Comparison of ENCODE assay signal across 21 cellular contexts in genomic region chr4:84099591-84099990, GRCh38.
DNase-seq lines count a peak whose midpoint lies in the region; ATAC-seq and TF ChIP-seq lines count a peak whose summit lies in the region.
"Had no signal": no experiment of that assay in that cellular context is flagged by ENCODE, and none has a peak within 500 bp of the region (broad histone marks: within the 10 kb centered on the region; RNA-seq: fewer than 3 reads in every experiment).

No MANE protein-coding gene starts in this region.

- no peak overlapping the region for H3K27ac ChIP-seq in neuronal stem cell (replicated peaks; ENCODE audit: low read length)
- no peak overlapping the region for H3K27ac ChIP-seq in esophagus muscularis mucosa (replicated peaks in 1 of 4)
- H3K27ac ChIP-seq: BLaER1, GM23248, PC-9, SJCRH30 had no signal

- in situ Hi-C loops in HAP-1 (cut with MboI; ENCODE audit: low sequenced_read_pairs) (no loop called here), astrocyte of the spinal cord (cut with HindIII; ENCODE audit: low sequenced_read_pairs) (no loop called here)

- H3K27me3 ChIP-seq in HAP-1 (ENCODE audit: low read depth) (no peaks in the 10 kb centered on the region), neuronal stem cell (ENCODE audit: control insufficient read depth in 3 of 3, insufficient read depth in 3 of 3, low read depth in 1 of 3, low read length in 3 of 3) (no peaks in the 10 kb centered on the region), esophagus muscularis mucosa (no peaks in the 10 kb centered on the region)
- H3K27me3 ChIP-seq: BLaER1, SJCRH30 had no signal

- peak overlapping the region; percentile 46 for H2AFZ ChIP-seq in neuronal stem cell (ENCODE audit: low read length)
- H2AFZ ChIP-seq: GM23248, PC-9 had no signal

- no peak overlapping the region for H3K14ac ChIP-seq in neuronal stem cell (ENCODE audit: low read length)

- no peak overlapping the region for H2BK120ac ChIP-seq in neuronal stem cell (ENCODE audit: low read depth, low read length)

- no peak for TF ChIP-seq POLR2A in esophagus muscularis mucosa (IDR thresholded peaks at IDR 0.05; ENCODE audit: low read depth)

- TF ChIP-seq EP300 in esophagus muscularis mucosa (IDR thresholded peaks at IDR 0.05): no peak

- TF ChIP-seq CTCF in astrocyte of the spinal cord (IDR thresholded peaks at IDR 0.05; ENCODE audit: low read depth, low read length) (no peak), esophagus muscularis mucosa (IDR thresholded peaks at IDR 0.05) (no peak)

- H3K4me3 ChIP-seq in HAP-1 (no peak overlapping the region), astrocyte of the spinal cord (ENCODE audit: low read depth, low read length) (no peak overlapping the region), neuronal stem cell (ENCODE audit: low read length in 2 of 2) (no peak overlapping the region), esophagus muscularis mucosa (no peak overlapping the region)
- H3K4me3 ChIP-seq: BLaER1, GM23248, PC-9, SJCRH30 had no signal

- no peak overlapping the region for H2BK15ac ChIP-seq in neuronal stem cell (ENCODE audit: low read length)

- H3K9ac ChIP-seq in neuronal stem cell (ENCODE audit: low read depth, low read length, poor library complexity): no peak overlapping the region
- H3K9ac ChIP-seq: BLaER1, GM23248 had no signal

- H3K18ac ChIP-seq in neuronal stem cell (ENCODE audit: low read length): no peak overlapping the region

- no peak overlapping the region for H3K23ac ChIP-seq in neuronal stem cell (ENCODE audit: low read depth, low read length, poor library complexity)

- DNase-seq in HAP-1 (ENCODE audit: low spot score in 2 of 2) (peak; percentile 26 to 50), astrocyte of the spinal cord (ENCODE audit: low read depth, low spot score) (peak; percentile 0), kidney glomerular epithelial cell (lab: John Stamatoyannopoulos, UW) (peak; percentile 9), neuronal stem cell (ENCODE audit: low spot score) (peak; percentile 17), DMS114 treated with DMSO at 0.1 percent for 48 hours (lab: John Stamatoyannopoulos, UW; ENCODE audit: unreplicated experiment) (no peak), esophagus muscularis mucosa (ENCODE audit: extremely low spot score) (no peak), NCI-H146 (lab: John Stamatoyannopoulos, UW) (no peak)
- DNase-seq: CD4-positive, CD25-positive, alpha-beta regulatory T cell; GM23248; HCEC 1CT; NCI-H1092; NCI-H1417 treated with DMSO at 0.1 percent for 48 hours; NCI-H187 treated with DMSO at 0.1 percent for 48 hours; NCI-H2227 treated with DMSO at 0.1 percent for 48 hours; NCI-H526 treated with DMSO at 0.1 percent for 48 hours; PC-9; SJCRH30 had no signal

- H3K79me1 ChIP-seq in neuronal stem cell (ENCODE audit: low read depth, low read length): no peaks in the 10 kb centered on the region

- intact Hi-C loops in esophagus muscularis mucosa (cut with DNase I): no loop called here

- no peak for ATAC-seq in GM18511 (IDR thresholded peaks at IDR 0.05; ENCODE audit: unreplicated experiment)
- ATAC-seq: Right ventricle myocardium inferior, SK-N-SH treated with all-trans-retinoic acid at 6 μM for 48 hours had no signal

- H3K9me3 ChIP-seq in HAP-1: no peaks in the 10 kb centered on the region
- no peaks in the 10 kb centered on the region for H3K9me3 ChIP-seq in neuronal stem cell (replicated peaks in 1 of 2; ENCODE audit: control insufficient read depth in 2 of 2, insufficient read depth in 1 of 2, low read depth in 1 of 2, low read length in 2 of 2)
- H3K9me3 ChIP-seq in esophagus muscularis mucosa: no peaks in the 10 kb centered on the region
- H3K9me3 ChIP-seq: BLaER1, SJCRH30 had no signal

- H2BK12ac ChIP-seq in neuronal stem cell (ENCODE audit: low read length): no peak overlapping the region

- no peak overlapping the region for H3K4ac ChIP-seq in neuronal stem cell (ENCODE audit: low read length)

- no peak overlapping the region for H2BK5ac ChIP-seq in neuronal stem cell (ENCODE audit: low read length)

- peaks cover 23% of the 10 kb centered on the region for H3K4me1 ChIP-seq in HAP-1
- H3K4me1 ChIP-seq in neuronal stem cell (ENCODE audit: control insufficient read depth in 2 of 2, insufficient read depth in 1 of 2, low read depth in 1 of 2, low read length in 2 of 2): peaks cover 2 to 7% of the 10 kb centered on the region in 2 donors
- H3K4me1 ChIP-seq in esophagus muscularis mucosa: peaks cover 0 to 5% (median 2%) of the 10 kb centered on the region in 4 donors
- H3K4me1 ChIP-seq: BLaER1, SJCRH30 had no signal

- H4K8ac ChIP-seq in neuronal stem cell (ENCODE audit: low read depth, low read length): no peak overlapping the region

- H3K36me3 ChIP-seq in HAP-1 (replicated peaks): no peaks in the 10 kb centered on the region
- no peaks in the 10 kb centered on the region for H3K36me3 ChIP-seq in neuronal stem cell (replicated peaks in 1 of 2; ENCODE audit: control insufficient read depth in 2 of 2, insufficient read depth in 2 of 2, low read length in 2 of 2)
- H3K36me3 ChIP-seq in esophagus muscularis mucosa: no peaks in the 10 kb centered on the region
- H3K36me3 ChIP-seq: BLaER1, SJCRH30 had no signal

- H2AK5ac ChIP-seq in neuronal stem cell (ENCODE audit: low read depth, low read length): no peak overlapping the region

- no peak overlapping the region for H3K4me2 ChIP-seq in neuronal stem cell (ENCODE audit: insufficient read depth, low read length, poor library complexity, severe bottlenecking)
- H3K4me2 ChIP-seq: BLaER1, PC-9 had no signal

- no peak overlapping the region for H4K91ac ChIP-seq in neuronal stem cell (ENCODE audit: low read depth, low read length, poor library complexity)

- no CpG with 5 or more reads among the region's 2 CpGs for WGBS in neuronal stem cell (ENCODE audit: extremely low coverage in 2 of 2, insufficient read length in 2 of 2, insufficient replicate concordance in 1 of 2), 2 donors
- WGBS in esophagus muscularis mucosa: 33% methylated on average over 2 of the region's 2 CpGs

Comparison
In these comparisons a context has a peak if more than half of its experiments do, and no peak if none do; other contexts are left out.
1. DNase-seq: peak in HAP-1 (2 of 2), astrocyte of the spinal cord (single experiment), kidney glomerular epithelial cell (single experiment) and neuronal stem cell (single experiment); none in DMS114 treated with DMSO at 0.1 percent for 48 hours (single experiment), esophagus muscularis mucosa (single experiment) and NCI-H146 (single experiment).